In the genomic region with DNA sequence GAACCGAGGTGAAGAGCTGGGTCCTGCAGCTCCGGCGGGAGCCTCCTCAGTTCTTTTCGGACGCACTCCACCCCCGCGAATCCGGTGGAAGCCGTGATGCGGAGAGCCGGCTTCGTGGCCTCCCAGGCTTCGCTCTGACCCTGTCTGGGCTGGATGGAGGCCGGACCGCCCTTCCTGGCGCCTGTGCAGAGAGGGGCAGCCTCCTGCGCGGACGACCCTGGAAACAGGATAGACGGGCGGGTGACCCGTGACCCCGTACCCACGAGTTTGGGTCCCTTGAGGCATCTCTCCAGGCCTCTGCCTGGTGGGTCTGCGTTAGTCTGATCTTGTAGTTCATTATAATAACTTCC, we compare ENCODE assay signal across 8 cellular contexts.
DNase-seq lines count a peak whose midpoint lies in the region; ATAC-seq and TF ChIP-seq lines count a peak whose summit lies in the region.
"Not testable (repeated sequence)": the region's sequence is repeated elsewhere in the genome, so short reads cannot be mapped to it uniquely, and the experiment has no call there.

No MANE protein-coding gene starts in this region.

- ATAC-seq in GM19328 (IDR thresholded peaks at IDR 0.05; ENCODE audit: unreplicated experiment) (peak; percentile 23), HG02870 (IDR thresholded peaks at IDR 0.05; ENCODE audit: unreplicated experiment) (peak; percentile 33)

- H3K36me3 ChIP-seq in BLaER1 treated with 17β-estradiol and CSF1 and Interleukin-3, amounts not matched to agents 10 nM and 100 nM, result peaks cover 4 to 21% (median 15%) of the 10 kb centered on the region in 11 experiments; a peak in 20 of 22 replicates
- not testable (repeated sequence) for H3K36me3 ChIP-seq in KOPT-K1 (ENCODE audit: insufficient read depth, low read length); mesodermal cell (ENCODE audit: control insufficient read depth, insufficient read depth, low read length)

- peak overlapping the region; percentile 86 to 99 (median 91) for H3K9ac ChIP-seq in BLaER1 treated with 17β-estradiol and CSF1 and Interleukin-3, amounts not matched to agents 10 nM and 100 nM

- H4K20me1 ChIP-seq in BLaER1 treated with 17β-estradiol and CSF1 and Interleukin-3, amounts not matched to agents 10 nM and 100 nM, result not testable (repeated sequence)

- H3K27ac ChIP-seq in BLaER1 treated with 17β-estradiol and CSF1 and Interleukin-3, amounts not matched to agents 10 nM and 100 nM, result peak overlapping the region; percentile 83 to 99 (median 91)
- H3K27ac ChIP-seq in KOPT-K1 (ENCODE audit: low read depth, low read length, poor library complexity, severe bottlenecking), result peak overlapping the region; percentile 93
- peak overlapping the region; percentile 93 for H3K27ac ChIP-seq in angular gyrus (ENCODE audit: low read depth, low read length)
- peak overlapping the region; percentile 79 for H3K27ac ChIP-seq in mesodermal cell (ENCODE audit: low read depth, low read length, severe bottlenecking)

- TF ChIP-seq CTCF in foreskin fibroblast (IDR thresholded peaks at IDR 0.05; ENCODE audit: low read depth, low read length), result not testable (repeated sequence)

- not testable (repeated sequence) for DNase-seq in foreskin fibroblast
- DNase-seq in stimulated activated CD8-positive, alpha-beta memory T cell treated with anti-CD3 and anti-CD28 coated beads, Interleukin-4, amount 100 ng/mL, for 1 hour (ENCODE audit: low read depth in 2 of 2, low spot score in 1 of 2), result peak; percentile 16 to 20

- peak overlapping the region; percentile 71 to 97 (median 82) for H3K4me3 ChIP-seq in BLaER1 treated with 17β-estradiol and CSF1 and Interleukin-3, amounts not matched to agents 10 nM and 100 nM
- peak overlapping the region; percentile 83 to 93 for H3K4me3 ChIP-seq in foreskin fibroblast (ENCODE audit: low read depth in 1 of 2, low read length in 2 of 2)
- H3K4me3 ChIP-seq in mesodermal cell (ENCODE audit: extremely low read depth, insufficient read depth, low read length, poor library complexity, severe bottlenecking), result peak overlapping the region; percentile 86

- peak overlapping the region; percentile 50 to 96 (median 80) for H3K4me2 ChIP-seq in BLaER1 treated with 17β-estradiol and CSF1 and Interleukin-3, amounts not matched to agents 10 nM and 100 nM

- peaks cover 13 to 43% (median 24%) of the 10 kb centered on the region in 10 experiments for H3K4me1 ChIP-seq in BLaER1 treated with 17β-estradiol and CSF1 and Interleukin-3, amounts not matched to agents 10 nM and 100 nM
- not testable (repeated sequence) for H3K4me1 ChIP-seq in mesodermal cell (ENCODE audit: control insufficient read depth, insufficient read depth, low read length, poor library complexity, severe bottlenecking)

- not testable (repeated sequence) for H3K27me3 ChIP-seq in BLaER1 treated with 17β-estradiol and CSF1 and Interleukin-3, amounts not matched to agents 10 nM and 100 nM

- 27 to 29% methylated on average over 17 to 23 of the region's 25 CpGs for WGBS in mesodermal cell (ENCODE audit: insufficient coverage in 2 of 2), 2 experiments

- peaks cover 0 to 11% (median 5%) of the 10 kb centered on the region in 11 experiments; a peak in 10 of 22 replicates for H3K9me3 ChIP-seq in BLaER1 treated with 17β-estradiol and CSF1 and Interleukin-3, amounts not matched to agents 10 nM and 100 nM (replicated peaks in 1 of 11)
- H3K9me3 ChIP-seq in KOPT-K1 (ENCODE audit: insufficient read depth, low read length, poor library complexity, severe bottlenecking); mesodermal cell (ENCODE audit: control insufficient read depth, low read length): not testable (repeated sequence)
